ENCODE assay signal across 22 cellular contexts in genomic region chr12:68435816-68436215, GRCh38.
DNase-seq lines count a peak whose midpoint lies in the region; ATAC-seq and TF ChIP-seq lines count a peak whose summit lies in the region.
"Had no signal": no experiment of that assay in that cellular context is flagged by ENCODE, and none has a peak within 500 bp of the region (broad histone marks: within the 10 kb centered on the region; RNA-seq: fewer than 3 reads in every experiment).

No MANE protein-coding gene starts in this region.

- H3K27ac ChIP-seq in foreskin keratinocyte (no peak overlapping the region), trophoblast cell (ENCODE audit: low read depth, low read length) (no peak overlapping the region)
- H3K27ac ChIP-seq: neural progenitor cell, thoracic aorta had no signal

- H3K4me3 ChIP-seq in trophoblast cell (ENCODE audit: low read depth, low read length) = no peak overlapping the region
- H3K4me3 ChIP-seq: neural progenitor cell, thoracic aorta had no signal

- no peak overlapping the region for H3K27ac Mint-ChIP-seq in Calu3 (ENCODE audit: unreplicated experiment)
- H3K27ac Mint-ChIP-seq: activated naive CD4-positive, alpha-beta T cell treated with anti-CD3 and anti-CD28 coated beads for 36 hours; activated T-cell treated with anti-CD3 and anti-CD28 coated beads, Interleukin-2, amount 50 U/mL, for 72 hours; CD4-positive, alpha-beta T cell; neural progenitor cell; stimulated activated effector memory CD8-positive, alpha-beta T cell treated with anti-CD3 and anti-CD28 coated beads, Interleukin-12 subunit alpha, Interleukin-12 subunit beta, amount 100 ng/mL, for 72 hours had no signal

- H3K4me1 ChIP-seq in foreskin keratinocyte (peaks cover 10% of the 10 kb centered on the region), trophoblast cell (ENCODE audit: control insufficient read depth in 1 of 2, insufficient read depth in 2 of 2, low read length in 2 of 2) (peaks cover 3% of the 10 kb centered on the region in 2 experiments)

- H3K4me1 Mint-ChIP-seq in Calu3 (ENCODE audit: low read depth, unreplicated experiment) = no peaks in the 10 kb centered on the region

- no peaks in the 10 kb centered on the region for H3K27me3 ChIP-seq in foreskin keratinocyte
- H3K27me3 ChIP-seq in trophoblast cell (ENCODE audit: insufficient read depth, low read length) = no peaks in the 10 kb centered on the region
- H3K27me3 ChIP-seq: neural progenitor cell had no signal

- ATAC-seq in foreskin keratinocyte = no peak
- no peak for ATAC-seq in activated CD4-positive, CD25-positive, alpha-beta regulatory T cell treated with anti-CD3 and anti-CD28 coated beads, Interleukin-2, amount 50 U/mL, for 24 hours
- ATAC-seq: activated T-cell treated with anti-CD3 and anti-CD28 coated beads, Interleukin-2, amount 50 U/mL, for 72 hours; HCT116; left ventricle myocardium superior; stimulated activated effector memory CD8-positive, alpha-beta T cell treated with anti-CD3 and anti-CD28 coated beads, Interleukin-12 subunit alpha, Interleukin-12 subunit beta, amount 100 ng/mL, for 72 hours had no signal

- TF ChIP-seq CTCF in foreskin keratinocyte (conservative IDR thresholded peaks at IDR 0.05) = no peak
- no peak for TF ChIP-seq CTCF in Calu3 (IDR thresholded peaks at IDR 0.05; ENCODE audit: unreplicated experiment)

- H4K12ac ChIP-seq in trophoblast cell (ENCODE audit: low read depth, low read length) = no peak overlapping the region

- no peaks in the 10 kb centered on the region for H3K79me1 ChIP-seq in trophoblast cell (ENCODE audit: low read length)

- no peak overlapping the region for H2BK120ac ChIP-seq in trophoblast cell (ENCODE audit: insufficient read depth, low read length, poor library complexity)

- no peak overlapping the region for H3K18ac ChIP-seq in trophoblast cell (ENCODE audit: low read length)

- H4K91ac ChIP-seq in trophoblast cell (ENCODE audit: low read depth, low read length) = no peak overlapping the region

- no peaks in the 10 kb centered on the region for H3K79me2 ChIP-seq in trophoblast cell (ENCODE audit: control insufficient read depth, insufficient read depth, low read length, poor library complexity)

- no CpG with 5 or more reads among the region's 2 CpGs for WGBS in trophoblast cell (ENCODE audit: extremely low coverage, insufficient coverage, insufficient read length)

- H3K23ac ChIP-seq in trophoblast cell (ENCODE audit: low read length) = no peak overlapping the region

- H3K4me2 ChIP-seq in trophoblast cell (ENCODE audit: low read length) = no peak overlapping the region
- H3K4me2 ChIP-seq: neural progenitor cell had no signal

- H4K8ac ChIP-seq in trophoblast cell (ENCODE audit: low read depth, low read length) = no peak overlapping the region

- H3K36me3 ChIP-seq in trophoblast cell (ENCODE audit: control insufficient read depth in 1 of 2, insufficient read depth in 2 of 2, low read length in 2 of 2) = peaks cover 0 to 2% of the 10 kb centered on the region in 2 experiments
- H3K36me3 ChIP-seq: neural progenitor cell, thoracic aorta had no signal

- no peak overlapping the region for H2AFZ ChIP-seq in trophoblast cell (ENCODE audit: insufficient read depth, low read length, poor library complexity)
- H2AFZ ChIP-seq: neural progenitor cell had no signal

- peaks cover 3% of the 10 kb centered on the region for H3K9me3 Mint-ChIP-seq in Calu3 (ENCODE audit: low read depth, unreplicated experiment)
- H3K9me3 Mint-ChIP-seq: CD4-positive, alpha-beta T cell had no signal

- H3K9ac ChIP-seq in trophoblast cell (ENCODE audit: low read length) = no peak overlapping the region
- H3K9ac ChIP-seq: neural progenitor cell had no signal

- H3K4ac ChIP-seq in trophoblast cell (ENCODE audit: low read depth, low read length) = no peak overlapping the region

- no peak overlapping the region for H2BK5ac ChIP-seq in trophoblast cell (ENCODE audit: low read depth, low read length, poor library complexity)

- no peak overlapping the region for H3K14ac ChIP-seq in trophoblast cell (ENCODE audit: low read length)

- intact Hi-C loops in Calu3 (cut with micrococcal nuclease; ENCODE audit: unreplicated experiment) = no loop called here

- BruUV-seq in Calu3 (replicated peaks; lab: Mats Ljungman, UMichigan) = no TSS peak

- H3K36me3 Mint-ChIP-seq in Calu3 (ENCODE audit: insufficient read depth, unreplicated experiment) = no peaks in the 10 kb centered on the region
- H3K36me3 Mint-ChIP-seq: neural progenitor cell had no signal

- no peaks in the 10 kb centered on the region for H3K9me3 ChIP-seq in trophoblast cell (ENCODE audit: insufficient read depth, low read depth, low read length)
- H3K9me3 ChIP-seq: thoracic aorta had no signal

- H3K4me3 Mint-ChIP-seq in Calu3 (ENCODE audit: low read depth, unreplicated experiment) = no peak overlapping the region
- H3K4me3 Mint-ChIP-seq: activated naive CD4-positive, alpha-beta T cell treated with anti-CD3 and anti-CD28 coated beads for 36 hours; activated T-cell treated with anti-CD3 and anti-CD28 coated beads, Interleukin-2, amount 50 U/mL, for 72 hours; CD4-positive, alpha-beta T cell; neural progenitor cell; stimulated activated effector memory CD8-positive, alpha-beta T cell treated with anti-CD3 and anti-CD28 coated beads, Interleukin-12 subunit alpha, Interleukin-12 subunit beta, amount 100 ng/mL, for 72 hours had no signal

- DNase-seq in HT1080 (ENCODE audit: low read depth) = peak; percentile 80
- DNase-seq in amniotic epithelial cell (ENCODE audit: low read depth) = peak; percentile 47
- DNase-seq in foreskin keratinocyte = peak; percentile 62 to 88
- DNase-seq in trophoblast cell = peak; percentile 73 to 80
- no peak for DNase-seq in stimulated activated CD4-positive, alpha-beta T cell treated with anti-CD3 and anti-CD28 coated beads, Interleukin-15, amount 100 ng/mL, for 24 hours
- no peak for DNase-seq in superior temporal gyrus (ENCODE audit: extremely low spot score)
- DNase-seq in Calu3 = no peak
- DNase-seq: activated CD4-positive, alpha-beta T cell treated with anti-CD3 and anti-CD28 coated beads for 4 hours; activated naive CD4-positive, alpha-beta T cell treated with anti-CD3 and anti-CD28 coated beads for 36 hours; activated T-cell treated with anti-CD3 and anti-CD28 coated beads, Interleukin-2, amount 50 U/mL, for 72 hours; amygdala; CD4-positive, alpha-beta T cell; KBM-7; left ventricle myocardium superior; NCI-H187; OCI-M1; stimulated activated CD4-positive, alpha-beta T cell treated with anti-CD3 and anti-CD28 coated beads, Interleukin-2, amount 100 ng/mL, for 24 hours had no signal

- H2BK12ac ChIP-seq in trophoblast cell (ENCODE audit: low read length) = no peak overlapping the region

- peaks cover 15% of the 10 kb centered on the region for H3K27me3 Mint-ChIP-seq in Calu3 (ENCODE audit: unreplicated experiment)
- H3K27me3 Mint-ChIP-seq: CD4-positive, alpha-beta T cell had no signal

- CTCF ChIA-PET in Calu3 (lab: Charles Lee) = interaction anchor here (0.5 kb wide), 1 partner anchor 735 kb away, joined by 4 read pairs; no protein-coding TSS in a partner anchor

- H2AK5ac ChIP-seq in trophoblast cell (ENCODE audit: low read length) = no peak overlapping the region

Comparison
In these comparisons a context has a peak if more than half of its experiments do, and no peak if none do; other contexts are left out.
1. DNase-seq: peak in HT1080 (single experiment), amniotic epithelial cell (single experiment), foreskin keratinocyte (2 of 2) and trophoblast cell (2 of 2); none in stimulated activated CD4-positive, alpha-beta T cell treated with anti-CD3 and anti-CD28 coated beads, Interleukin-15, amount 100 ng/mL, for 24 hours (single experiment), superior temporal gyrus (single experiment) and Calu3 (single experiment).